9 cellular contexts compared by ENCODE assay signal in the genomic region with DNA sequence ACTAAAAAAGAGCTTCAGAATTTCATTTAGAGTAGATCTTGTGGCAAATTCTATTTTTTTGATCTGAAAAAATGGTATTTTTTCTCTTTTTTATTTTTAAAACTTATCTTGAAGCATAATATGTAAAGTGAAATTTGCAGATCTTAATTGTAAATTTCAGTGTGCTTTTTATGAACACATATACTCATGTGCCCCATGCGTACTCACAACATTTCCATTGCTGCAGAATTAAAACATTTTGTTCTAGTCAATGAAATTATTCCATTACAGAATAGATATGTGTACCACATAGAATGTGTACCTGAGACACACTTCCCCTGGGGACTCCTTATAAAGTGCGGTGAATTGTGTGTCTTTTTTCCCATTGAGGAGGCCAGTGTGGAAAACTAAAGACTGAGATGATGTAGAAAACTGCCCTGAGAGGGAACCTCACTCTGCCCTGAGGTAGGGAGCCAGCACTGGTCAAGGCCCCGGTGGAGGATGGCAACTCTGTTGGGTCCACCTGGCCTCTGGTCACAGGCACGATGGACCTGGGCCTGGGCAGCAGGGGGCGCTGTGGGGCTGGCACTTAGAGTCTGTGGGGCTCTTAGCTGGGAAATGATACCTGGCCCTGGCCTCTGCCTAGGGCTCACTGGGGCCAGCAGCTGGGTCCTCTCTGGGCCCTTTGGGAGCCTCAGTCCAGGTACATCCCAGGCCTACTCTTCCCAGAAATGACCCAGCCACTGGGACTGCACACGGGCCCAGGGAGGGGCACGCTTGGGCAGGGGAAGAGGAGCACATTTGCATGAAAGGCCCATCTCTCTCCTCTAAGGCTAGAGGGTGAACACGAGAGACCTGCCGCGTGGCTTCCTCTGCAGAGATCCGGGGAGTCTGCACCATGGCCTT.
A peak's percentile ranks its signal among the peaks of the same experiment; 100 is the strongest.
DNase-seq lines count a peak whose midpoint lies in the region; ATAC-seq and TF ChIP-seq lines count a peak whose summit lies in the region.
"Had no signal": no experiment of that assay in that cellular context is flagged by ENCODE, and none has a peak within 500 bp of the region (broad histone marks: within the 10 kb centered on the region; RNA-seq: fewer than 3 reads in every experiment).

No MANE protein-coding gene starts in this region.

- ATAC-seq in GM18909 (IDR thresholded peaks at IDR 0.05; ENCODE audit: poor library complexity, unreplicated experiment): peak; percentile 52

- no peak overlapping the region for H3K9ac ChIP-seq in NT2/D1 (ENCODE audit: insufficient read length, low read depth)

- H3K36me3 ChIP-seq in NT2/D1 (ENCODE audit: insufficient read depth, insufficient read length, low read length): no peaks in the 10 kb centered on the region
- H3K36me3 ChIP-seq in left ventricle myocardium inferior: no peaks in the 10 kb centered on the region
- no peaks in the 10 kb centered on the region for H3K36me3 ChIP-seq in sigmoid colon

- 60 to 67% methylated on average over 11 of the region's 11 CpGs for WGBS in sigmoid colon, 2 donors

- TF ChIP-seq CTCF in left ventricle myocardium inferior (IDR thresholded peaks at IDR 0.05; ENCODE audit: borderline replicate concordance) (peak; percentile 56), sigmoid colon (IDR thresholded peaks at IDR 0.05) (peak in 3 of 4 experiments; percentile 5 to 33 (median 20))

- H3K27ac ChIP-seq in left ventricle myocardium inferior (replicated peaks) (peak overlapping the region; percentile 72), sigmoid colon (peak overlapping the region; percentile 56 to 70 (median 60))

- intact Hi-C loops in left ventricle myocardium inferior (cut with micrococcal nuclease): no loop called here
- intact Hi-C loops in sigmoid colon (cut with DNase I): no loop called here

- H3K27me3 ChIP-seq in NT2/D1 (ENCODE audit: insufficient read depth, insufficient read length) (peaks cover 79% of the 10 kb centered on the region), left ventricle myocardium inferior (ENCODE audit: low read depth) (peaks cover 72% of the 10 kb centered on the region), sigmoid colon (peaks cover 0 to 4% (median 0%) of the 10 kb centered on the region in 3 donors)

- TF ChIP-seq POLR2A in sigmoid colon (IDR thresholded peaks at IDR 0.05): no peak

- DNase-seq in AG20443 (ENCODE audit: low spot score) (peak; percentile 54), NT2/D1 (ENCODE audit: low read depth, low spot score) (peak; percentile 36), activated gamma-delta T cell treated with Interleukin-2 at 50 U/mL for 16 hours (peak; percentile 38), left ventricle myocardium inferior (peak; percentile 36), sigmoid colon (peak; percentile 68), NCI-H1105 (lab: John Stamatoyannopoulos, UW) (no peak), DMS79 (lab: John Stamatoyannopoulos, UW) (no peak)

- H3K4me1 ChIP-seq in NT2/D1 (ENCODE audit: insufficient read depth, insufficient read length): no peaks in the 10 kb centered on the region
- peaks cover 9% of the 10 kb centered on the region for H3K4me1 ChIP-seq in left ventricle myocardium inferior
- peaks cover 0 to 12% (median 3%) of the 10 kb centered on the region in 4 donors for H3K4me1 ChIP-seq in sigmoid colon

- H3K4me3 ChIP-seq in NT2/D1 (ENCODE audit: insufficient read length, low read depth) (no peak overlapping the region), left ventricle myocardium inferior (no peak overlapping the region), sigmoid colon (no peak overlapping the region)
- H3K4me3 ChIP-seq: skin epidermis had no signal

- H3K9me3 ChIP-seq in NT2/D1 (ENCODE audit: insufficient read depth, low read length): no peaks in the 10 kb centered on the region
- H3K9me3 ChIP-seq in left ventricle myocardium inferior (replicated peaks): no peaks in the 10 kb centered on the region
- H3K9me3 ChIP-seq in sigmoid colon: no peaks in the 10 kb centered on the region

- no peak for TF ChIP-seq EP300 in sigmoid colon (IDR thresholded peaks at IDR 0.05)

Comparison
In these comparisons a context has a peak if more than half of its experiments do, and no peak if none do; other contexts are left out.
1. DNase-seq: peak in AG20443 (single experiment), NT2/D1 (single experiment), activated gamma-delta T cell treated with Interleukin-2 at 50 U/mL for 16 hours (single experiment), left ventricle myocardium inferior (single experiment) and sigmoid colon (single experiment); none in NCI-H1105 (single experiment) and DMS79 (single experiment).